In genomic region chr21:17742940-17743592, GRCh38 we compare ENCODE assay signal across 22 cellular contexts.
"Had no signal": no experiment of that assay in that cellular context is flagged by ENCODE, and none has a peak within 500 bp of the region (broad histone marks: within the 10 kb centered on the region; RNA-seq: fewer than 3 reads in every experiment).

No MANE protein-coding gene starts in this region.

- H3K4me3 ChIP-seq: dorsolateral prefrontal cortex, gastrocnemius medialis, lung, neural progenitor cell, right lobe of liver, thyroid gland, vagina had no signal

- ATAC-seq: gastrocnemius medialis; left lobe of liver; right lobe of liver; stimulated activated memory B cell treated with anti-CD40 and anti-IgM and Interleukin-4, amounts not matched to agents 10 μg/mL and 1 μg/mL and 100 μg/mL, for 72 hours; stimulated activated naive CD8-positive, alpha-beta T cell treated with anti-CD3 and anti-CD28 coated beads, Interleukin-15, Interleukin-2, amounts not matched to agents 100 U/mL and 50 U/mL, for 24 hours had no signal

- H3K9me3 ChIP-seq: gastrocnemius medialis, right lobe of liver, thyroid gland, vagina had no signal

- H3K36me3 ChIP-seq: gastrocnemius medialis, neural progenitor cell, right lobe of liver, thyroid gland, vagina had no signal

- FAIRE-seq: colon, kidney, small intestine had no signal

- DNase-seq: dorsolateral prefrontal cortex; effector CD4-positive, alpha-beta T cell; foreskin fibroblast; gastrocnemius medialis; head of caudate nucleus; kidney; right lobe of liver; small intestine; stimulated activated CD4-positive, alpha-beta T cell treated with anti-CD3 and anti-CD28 coated beads, Interleukin-2, amount 100 ng/mL, for 24 hours; stimulated activated CD4-positive, alpha-beta T cell treated with anti-CD3 and anti-CD28 coated beads, Interleukin-4, amount 100 ng/mL, for 24 hours; stimulated activated naive CD8-positive, alpha-beta T cell treated with anti-CD3 and anti-CD28 coated beads, Interleukin-15, Interleukin-2, amounts not matched to agents 100 U/mL and 50 U/mL, for 24 hours; thyroid gland had no signal

- H3K4me3 Mint-ChIP-seq: memory B cell; nephron; neural progenitor cell; stimulated activated memory B cell treated with anti-CD40 and anti-IgM and Interleukin-4, amounts not matched to agents 10 μg/mL and 1 μg/mL and 100 μg/mL, for 72 hours had no signal

- H3K27me3 ChIP-seq: dorsolateral prefrontal cortex, gastrocnemius medialis, neural progenitor cell, right lobe of liver, thyroid gland, vagina had no signal

- H3K79me2 ChIP-seq: parathyroid adenoma had no signal

- H3K27ac Mint-ChIP-seq: memory B cell; neural progenitor cell; progenitor cell of endocrine pancreas; stimulated activated memory B cell treated with anti-CD40 and anti-IgM and Interleukin-4, amounts not matched to agents 10 μg/mL and 1 μg/mL and 100 μg/mL, for 72 hours had no signal

- H3K4me1 ChIP-seq: gastrocnemius medialis, neural progenitor cell, parathyroid adenoma, right lobe of liver, thyroid gland, vagina had no signal

- H2AFZ ChIP-seq: neural progenitor cell, parathyroid adenoma had no signal

- H3K9ac ChIP-seq: neural progenitor cell, parathyroid adenoma had no signal

- H3K27ac ChIP-seq: dorsolateral prefrontal cortex, gastrocnemius medialis, neural progenitor cell, parathyroid adenoma, right lobe of liver, thyroid gland, vagina had no signal

- H3K27me3 Mint-ChIP-seq: memory B cell; progenitor cell of endocrine pancreas; stimulated activated memory B cell treated with anti-CD40 and anti-IgM and Interleukin-4, amounts not matched to agents 10 μg/mL and 1 μg/mL and 100 μg/mL, for 72 hours had no signal

- H3K9me3 Mint-ChIP-seq: memory B cell; stimulated activated memory B cell treated with anti-CD40 and anti-IgM and Interleukin-4, amounts not matched to agents 10 μg/mL and 1 μg/mL and 100 μg/mL, for 72 hours had no signal

- H3K4me1 Mint-ChIP-seq: nephron; neural progenitor cell; stimulated activated memory B cell treated with anti-CD40 and anti-IgM and Interleukin-4, amounts not matched to agents 10 μg/mL and 1 μg/mL and 100 μg/mL, for 72 hours had no signal

- H3K4me2 ChIP-seq: neural progenitor cell had no signal

- H3K36me3 Mint-ChIP-seq: memory B cell; neural progenitor cell; stimulated activated memory B cell treated with anti-CD40 and anti-IgM and Interleukin-4, amounts not matched to agents 10 μg/mL and 1 μg/mL and 100 μg/mL, for 72 hours had no signal
